ENCODE assay signal across 21 cellular contexts in the genomic region with DNA sequence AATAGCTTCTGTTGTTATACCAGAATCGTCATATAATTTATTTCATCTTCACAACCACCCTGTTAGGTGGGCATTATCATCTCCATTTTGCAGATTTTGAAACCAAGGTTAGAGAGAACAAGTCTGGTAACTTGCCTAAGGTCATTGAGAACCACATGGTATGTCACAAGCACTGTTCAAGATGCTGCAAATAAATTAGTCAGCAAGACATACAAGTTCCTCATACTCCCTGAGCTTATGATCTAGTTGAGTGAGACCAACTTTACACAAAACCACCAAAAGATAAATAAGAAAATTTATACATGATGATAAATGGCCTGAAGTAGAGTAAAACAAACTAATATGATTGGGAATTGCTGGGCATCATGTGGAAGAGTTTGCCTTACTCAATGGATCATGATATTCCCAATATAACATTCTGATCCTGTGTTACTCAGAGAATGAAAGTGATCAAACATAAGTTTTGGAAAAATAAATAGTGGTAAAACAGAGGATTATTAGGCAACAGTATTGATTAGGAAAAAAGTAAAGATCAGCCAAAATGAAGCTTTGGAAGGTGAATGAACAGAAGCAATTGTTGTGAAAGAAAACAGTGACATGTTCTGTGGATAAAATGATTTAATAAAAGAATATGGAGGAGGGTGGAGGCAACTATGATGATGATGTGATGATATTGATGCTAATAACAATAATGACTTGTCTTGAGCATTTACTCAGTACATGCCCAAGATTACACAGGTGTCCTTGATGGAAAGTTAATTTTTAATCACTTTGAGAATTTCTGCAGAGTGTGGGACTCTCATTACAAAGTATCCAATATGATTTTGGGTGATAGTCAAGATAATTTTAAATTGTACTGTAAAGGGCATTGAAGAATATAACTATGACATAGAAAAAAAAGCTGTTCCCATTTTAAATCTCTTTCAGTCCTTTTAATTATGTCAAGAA. TPM values are rescaled to one million over a fixed set of nuclear protein-coding genes. Genes with fewer than 3 reads are reported as not detected.
"Had no signal": no experiment of that assay in that cellular context is flagged by ENCODE, and none has a peak within 500 bp of the region (broad histone marks: within the 10 kb centered on the region; RNA-seq: fewer than 3 reads in every experiment).

No MANE protein-coding gene starts in this region.

- H3K36me3 ChIP-seq: esophagus muscularis mucosa, gastrocnemius medialis, pancreas, tibial artery, upper lobe of left lung, uterus had no signal

- FAIRE-seq: keratinocyte, pancreas had no signal

- H3K27ac ChIP-seq: dorsolateral prefrontal cortex, esophagus muscularis mucosa, gastrocnemius medialis, pancreas, tibial artery, upper lobe of left lung, uterus had no signal

- DNase-seq: cortex of kidney; dorsolateral prefrontal cortex; effector CD8-positive, alpha-beta T cell; gastrocnemius medialis; immature natural killer cell; left cardiac atrium; left ventricle myocardium superior; mesendoderm; naive B cell; occipital lobe; pancreas; right cardiac atrium; stimulated activated CD4-positive, alpha-beta T cell treated with anti-CD3 and anti-CD28 coated beads, Interleukin-4, amount 100 ng/mL, for 1 hour; stimulated activated CD8-positive, alpha-beta memory T cell treated with anti-CD3 and anti-CD28 coated beads, Interleukin-4, amount 100 ng/mL, for 48 hours; tibial artery; upper lobe of left lung; uterus had no signal

- H3K9me3 ChIP-seq: gastrocnemius medialis, pancreas, uterus had no signal

- H3K4me3 ChIP-seq: dorsolateral prefrontal cortex, esophagus muscularis mucosa, gastrocnemius medialis, pancreas, tibial artery, upper lobe of left lung, uterus had no signal

- ATAC-seq: gastrocnemius medialis; left cardiac atrium; left ventricle myocardium superior; pancreas; right cardiac atrium; stimulated activated effector memory CD8-positive, alpha-beta T cell treated with anti-CD3 and anti-CD28 coated beads, Interleukin-12 subunit alpha, Interleukin-12 subunit beta, amount 100 ng/mL, for 72 hours had no signal

- H3K4me1 ChIP-seq: esophagus muscularis mucosa, gastrocnemius medialis, pancreas, tibial artery, upper lobe of left lung, uterus had no signal

- H3K27me3 ChIP-seq: esophagus muscularis mucosa, gastrocnemius medialis, tibial artery, upper lobe of left lung, uterus had no signal

RNA-seq across cellular contexts. Expression of a gene that starts 34.1 kb away (rescaled TPM):
- total RNA-seq: lung microvascular endothelial cell had no signal
- polyA plus RNA-seq: immature natural killer cell, pancreas had no signal
